Comparison of ENCODE assay signal across 1 cellular context in the genomic region with DNA sequence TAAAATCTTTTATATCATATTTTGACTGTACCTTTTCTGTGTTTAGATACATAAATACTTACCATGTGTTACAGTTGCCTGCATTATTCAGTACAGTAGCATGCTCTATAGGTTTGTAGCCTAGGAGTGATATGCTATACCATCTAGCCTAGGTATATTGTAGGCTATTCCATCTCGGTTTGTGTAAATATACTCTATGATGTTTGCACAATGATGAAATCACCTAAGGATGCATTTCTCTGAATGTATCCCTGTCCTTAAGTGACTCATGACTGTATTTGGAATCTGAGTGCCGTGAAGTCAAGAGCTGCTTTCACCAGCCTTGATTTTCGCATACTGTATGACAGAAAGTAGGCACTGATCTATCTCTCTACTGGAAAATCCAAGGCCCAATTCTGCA.
TF ChIP-seq lines count a peak whose summit lies in the region.

No MANE protein-coding gene starts in this region.

TF ChIP-seq in HepG2, 621 proteins besides CTCF, POLR2A, EP300 and RAD21 (continued from another document and continues in another):
- TF ChIP-seq, protein P1, sequence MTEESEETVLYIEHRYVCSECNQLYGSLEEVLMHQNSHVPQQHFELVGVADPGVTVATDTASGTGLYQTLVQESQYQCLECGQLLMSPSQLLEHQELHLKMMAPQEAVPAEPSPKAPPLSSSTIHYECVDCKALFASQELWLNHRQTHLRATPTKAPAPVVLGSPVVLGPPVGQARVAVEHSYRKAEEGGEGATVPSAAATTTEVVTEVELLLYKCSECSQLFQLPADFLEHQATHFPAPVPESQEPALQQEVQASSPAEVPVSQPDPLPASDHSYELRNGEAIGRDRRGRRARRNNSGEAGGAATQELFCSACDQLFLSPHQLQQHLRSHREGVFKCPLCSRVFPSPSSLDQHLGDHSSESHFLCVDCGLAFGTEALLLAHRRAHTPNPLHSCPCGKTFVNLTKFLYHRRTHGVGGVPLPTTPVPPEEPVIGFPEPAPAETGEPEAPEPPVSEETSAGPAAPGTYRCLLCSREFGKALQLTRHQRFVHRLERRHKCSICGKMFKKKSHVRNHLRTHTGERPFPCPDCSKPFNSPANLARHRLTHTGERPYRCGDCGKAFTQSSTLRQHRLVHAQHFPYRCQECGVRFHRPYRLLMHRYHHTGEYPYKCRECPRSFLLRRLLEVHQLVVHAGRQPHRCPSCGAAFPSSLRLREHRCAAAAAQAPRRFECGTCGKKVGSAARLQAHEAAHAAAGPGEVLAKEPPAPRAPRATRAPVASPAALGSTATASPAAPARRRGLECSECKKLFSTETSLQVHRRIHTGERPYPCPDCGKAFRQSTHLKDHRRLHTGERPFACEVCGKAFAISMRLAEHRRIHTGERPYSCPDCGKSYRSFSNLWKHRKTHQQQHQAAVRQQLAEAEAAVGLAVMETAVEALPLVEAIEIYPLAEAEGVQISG (CRISPR knock-in tag; IDR thresholded peaks at IDR 0.05): peak; percentile 89
- TF ChIP-seq BCL6 (CRISPR knock-in tag; IDR thresholded peaks at IDR 0.05) (peak; percentile 92), NKX3-1 (CRISPR knock-in tag; IDR thresholded peaks at IDR 0.05) (peak; percentile 80; the same call in 1 of the 2 replicates), FOSL2 (CRISPR knock-in tag; IDR thresholded peaks at IDR 0.05) (peak; percentile 93), ZNF790 (CRISPR knock-in tag; IDR thresholded peaks at IDR 0.05; ENCODE audit: borderline replicate concordance) (no peak), FOXP1 (IDR thresholded peaks at IDR 0.05) (no peak), FOXP1 (CRISPR knock-in tag; IDR thresholded peaks at IDR 0.05) (peak; percentile 71; the same call in 1 of the 2 replicates), SOX5 (CRISPR knock-in tag; IDR thresholded peaks at IDR 0.05; ENCODE audit: borderline replicate concordance) (peak; percentile 78), FOSL1 (CRISPR knock-in tag; IDR thresholded peaks at IDR 0.05; ENCODE audit: borderline replicate concordance) (peak; percentile 51; the same call in 1 of the 2 replicates), ZNF816 (CRISPR knock-in tag; IDR thresholded peaks at IDR 0.05; ENCODE audit: borderline replicate concordance) (peak; percentile 83; the same call in 1 of the 2 replicates), HNF4G (IDR thresholded peaks at IDR 0.05; ENCODE audit: borderline replicate concordance, low read depth, low read length) (no peak), HNF4G (CRISPR knock-in tag; IDR thresholded peaks at IDR 0.05; ENCODE audit: borderline replicate concordance, low read depth) (no peak), ERF (CRISPR knock-in tag; IDR thresholded peaks at IDR 0.05) (peak; percentile 31; the same call in 1 of the 2 replicates), RXRA (CRISPR knock-in tag; IDR thresholded peaks at IDR 0.05) (peak; percentile 68; the same call in 1 of the 2 replicates), KLF16 (CRISPR knock-in tag; IDR thresholded peaks at IDR 0.05) (0 out of 4 replicates have a peak, but pooled peaks of 1 of the 2 experiments have one; percentile 51), CEBPG (CRISPR knock-in tag; IDR thresholded peaks at IDR 0.05) (peak; percentile 96), ATF2 (CRISPR knock-in tag; IDR thresholded peaks at IDR 0.05) (peak; percentile 96), REL (CRISPR knock-in tag; conservative IDR thresholded peaks at IDR 0.05) (no peak), JUN (CRISPR knock-in tag; IDR thresholded peaks at IDR 0.05) (peak; percentile 95), ZMYM2 (CRISPR knock-in tag; IDR thresholded peaks at IDR 0.05) (peak; percentile 85), PAXIP1 (CRISPR knock-in tag; conservative IDR thresholded peaks at IDR 0.05) (peak; percentile 76), CBX1 (IDR thresholded peaks at IDR 0.05; ENCODE audit: low read depth) (no peak), HOXA5 (CRISPR knock-in tag; IDR thresholded peaks at IDR 0.05) (peak; percentile 46; the same call in 1 of the 2 replicates), ZNF331 (CRISPR knock-in tag; IDR thresholded peaks at IDR 0.05) (peak; percentile 77), RARA (CRISPR knock-in tag; IDR thresholded peaks at IDR 0.05) (peak; percentile 71), ZMAT3 (CRISPR knock-in tag; conservative IDR thresholded peaks at IDR 0.05) (peak; percentile 24; the same call in 1 of the 2 replicates), TEAD2 (CRISPR knock-in tag; IDR thresholded peaks at IDR 0.05) (no peak), SKI (IDR thresholded peaks at IDR 0.05; ENCODE audit: partially characterized antibody) (peak; percentile 69), ELF3 (CRISPR knock-in tag; IDR thresholded peaks at IDR 0.05) (peak; percentile 69), SAP130 (CRISPR knock-in tag; IDR thresholded peaks at IDR 0.05; ENCODE audit: low read depth) (peak; percentile 88), ZNF703 (CRISPR knock-in tag; IDR thresholded peaks at IDR 0.05; ENCODE audit: borderline replicate concordance) (no peak), NR2F6 (IDR thresholded peaks at IDR 0.05) (peak; percentile 44), NR2F6 (CRISPR knock-in tag; IDR thresholded peaks at IDR 0.05) (peak; percentile 18; the same call in 1 of the 2 replicates), HDAC2 (CRISPR knock-in tag; IDR thresholded peaks at IDR 0.05) (peak; percentile 93), SALL1 (CRISPR knock-in tag; IDR thresholded peaks at IDR 0.05) (peak; percentile 51; the same call in 1 of the 2 replicates), SOX13 (IDR thresholded peaks at IDR 0.05) (no peak), SOX13 (CRISPR knock-in tag; conservative IDR thresholded peaks at IDR 0.05 in 1 of 2, IDR thresholded peaks at IDR 0.05 in 1 of 2) (peak in 1 of 2 experiments; percentile 81; a peak in 2 of 4 replicates), FOXJ3 (CRISPR knock-in tag; IDR thresholded peaks at IDR 0.05; ENCODE audit: borderline replicate concordance) (peak; percentile 78; the same call in 1 of the 2 replicates), ZNF20 (CRISPR knock-in tag; IDR thresholded peaks at IDR 0.05) (no peak), YEATS4 (CRISPR knock-in tag; IDR thresholded peaks at IDR 0.05; ENCODE audit: borderline replicate concordance) (0 out of 2 replicates have a peak, but pooled peaks have one; percentile 29), PHF21A (CRISPR knock-in tag; IDR thresholded peaks at IDR 0.05) (peak; percentile 34; the same call in 1 of the 2 replicates), ZNF317 (CRISPR knock-in tag; IDR thresholded peaks at IDR 0.05) (peak; percentile 47; the same call in 1 of the 2 replicates), TP53 (CRISPR knock-in tag; conservative IDR thresholded peaks at IDR 0.05) (peak; percentile 49; the same call in 1 of the 2 replicates), HMG20A (CRISPR knock-in tag; IDR thresholded peaks at IDR 0.05; ENCODE audit: borderline replicate concordance) (peak; percentile 95), CEBPB (IDR thresholded peaks at IDR 0.05; ENCODE audit: borderline replicate concordance, low read depth, low read length) (peak; percentile 93), ZBTB49 (CRISPR knock-in tag; IDR thresholded peaks at IDR 0.05; ENCODE audit: borderline replicate concordance) (no peak), CCDC6 (CRISPR knock-in tag; IDR thresholded peaks at IDR 0.05) (no peak), ZNF775 (CRISPR knock-in tag; IDR thresholded peaks at IDR 0.05; ENCODE audit: borderline replicate concordance) (no peak), MEIS1 (CRISPR knock-in tag; IDR thresholded peaks at IDR 0.05; ENCODE audit: borderline replicate concordance) (no peak)
- TF ChIP-seq, protein P2, sequence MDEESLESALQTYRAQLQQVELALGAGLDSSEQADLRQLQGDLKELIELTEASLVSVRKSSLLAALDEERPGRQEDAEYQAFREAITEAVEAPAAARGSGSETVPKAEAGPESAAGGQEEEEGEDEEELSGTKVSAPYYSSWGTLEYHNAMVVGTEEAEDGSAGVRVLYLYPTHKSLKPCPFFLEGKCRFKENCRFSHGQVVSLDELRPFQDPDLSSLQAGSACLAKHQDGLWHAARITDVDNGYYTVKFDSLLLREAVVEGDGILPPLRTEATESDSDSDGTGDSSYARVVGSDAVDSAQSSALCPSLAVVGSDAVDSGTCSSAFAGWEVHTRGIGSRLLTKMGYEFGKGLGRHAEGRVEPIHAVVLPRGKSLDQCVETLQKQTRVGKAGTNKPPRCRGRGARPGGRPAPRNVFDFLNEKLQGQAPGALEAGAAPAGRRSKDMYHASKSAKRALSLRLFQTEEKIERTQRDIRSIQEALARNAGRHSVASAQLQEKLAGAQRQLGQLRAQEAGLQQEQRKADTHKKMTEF (CRISPR knock-in tag; IDR thresholded peaks at IDR 0.05): peak; percentile 86
- TF ChIP-seq, protein P3, sequence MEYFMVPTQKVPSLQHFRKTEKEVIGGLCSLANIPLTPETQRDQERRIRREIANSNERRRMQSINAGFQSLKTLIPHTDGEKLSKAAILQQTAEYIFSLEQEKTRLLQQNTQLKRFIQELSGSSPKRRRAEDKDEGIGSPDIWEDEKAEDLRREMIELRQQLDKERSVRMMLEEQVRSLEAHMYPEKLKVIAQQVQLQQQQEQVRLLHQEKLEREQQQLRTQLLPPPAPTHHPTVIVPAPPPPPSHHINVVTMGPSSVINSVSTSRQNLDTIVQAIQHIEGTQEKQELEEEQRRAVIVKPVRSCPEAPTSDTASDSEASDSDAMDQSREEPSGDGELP (IDR thresholded peaks at IDR 0.05; ENCODE audit: borderline replicate concordance, low read depth): no peak
- TF ChIP-seq, protein P4, sequence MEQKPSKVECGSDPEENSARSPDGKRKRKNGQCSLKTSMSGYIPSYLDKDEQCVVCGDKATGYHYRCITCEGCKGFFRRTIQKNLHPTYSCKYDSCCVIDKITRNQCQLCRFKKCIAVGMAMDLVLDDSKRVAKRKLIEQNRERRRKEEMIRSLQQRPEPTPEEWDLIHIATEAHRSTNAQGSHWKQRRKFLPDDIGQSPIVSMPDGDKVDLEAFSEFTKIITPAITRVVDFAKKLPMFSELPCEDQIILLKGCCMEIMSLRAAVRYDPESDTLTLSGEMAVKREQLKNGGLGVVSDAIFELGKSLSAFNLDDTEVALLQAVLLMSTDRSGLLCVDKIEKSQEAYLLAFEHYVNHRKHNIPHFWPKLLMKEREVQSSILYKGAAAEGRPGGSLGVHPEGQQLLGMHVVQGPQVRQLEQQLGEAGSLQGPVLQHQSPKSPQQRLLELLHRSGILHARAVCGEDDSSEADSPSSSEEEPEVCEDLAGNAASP (CRISPR knock-in tag; IDR thresholded peaks at IDR 0.05; ENCODE audit: borderline replicate concordance): peak; percentile 100
